Comparison of ENCODE assay signal across 18 cellular contexts in the genomic region with DNA sequence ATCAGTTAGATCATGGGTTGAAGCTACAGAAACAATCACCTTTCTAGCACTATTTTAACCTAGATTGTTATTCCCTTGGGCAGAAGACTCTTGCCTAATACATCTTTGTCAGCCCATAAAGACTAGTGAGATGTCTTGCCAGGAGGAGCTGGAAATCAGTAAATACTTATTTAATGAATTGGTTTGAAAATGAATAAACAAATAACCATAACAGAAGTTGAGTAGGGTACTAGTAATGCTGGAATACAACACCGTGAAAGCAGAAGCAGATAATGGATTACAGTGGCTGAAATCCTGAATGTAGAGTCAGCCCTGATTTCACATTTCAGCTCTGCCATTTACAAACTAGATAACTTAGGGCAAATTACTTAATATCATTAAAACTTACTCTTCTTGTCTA.
"Had no signal": no experiment of that assay in that cellular context is flagged by ENCODE, and none has a peak within 500 bp of the region (broad histone marks: within the 10 kb centered on the region; RNA-seq: fewer than 3 reads in every experiment).

No MANE protein-coding gene starts in this region.

- H3K27ac Mint-ChIP-seq: activated naive CD4-positive, alpha-beta T cell treated with anti-CD3 and anti-CD28 coated beads, Interleukin-2, amount 10 ng/mL, durations not matched to agents 7 days and 5 days; activated T-helper 17 cell treated with anti-CD3 and anti-CD28 coated beads, Interleukin-2, amount 50 U/mL, for 72 hours; memory B cell; natural killer cell had no signal

- H3K4me2 ChIP-seq: hepatocyte had no signal

- DNase-seq: activated naive CD4-positive, alpha-beta T cell treated with anti-CD3 and anti-CD28 coated beads, Interleukin-2, amount 10 ng/mL, durations not matched to agents 7 days and 5 days; activated T-cell treated with anti-CD3 and anti-CD28 coated beads for 4 hours; kidney; left ventricle myocardium inferior; natural killer cell; small intestine; stimulated activated CD4-positive, alpha-beta T cell treated with anti-CD3 and anti-CD28 coated beads, Interleukin-4, amount 100 ng/mL, for 4 hours; stimulated activated CD8-positive, alpha-beta memory T cell treated with anti-CD3 and anti-CD28 coated beads, Interleukin-4, amount 100 ng/mL, for 48 hours; stimulated activated naive CD4-positive, alpha-beta T cell treated with Interleukin-2 at 50 U/mL for 16 hours; T-helper 9 cell; transverse colon had no signal

- H3K27ac ChIP-seq: coronary artery, hepatocyte, left ventricle myocardium inferior, right atrium auricular region, transverse colon, vagina had no signal

- H3K36me3 ChIP-seq: left ventricle myocardium inferior, right atrium auricular region, transverse colon, vagina had no signal

- H3K79me2 ChIP-seq: hepatocyte had no signal

- H3K4me1 ChIP-seq: right atrium auricular region, transverse colon had no signal

- ATAC-seq: activated T-helper 17 cell treated with anti-CD3 and anti-CD28 coated beads, Interleukin-2, amount 50 U/mL, for 72 hours; esophagus mucosa; natural killer cell had no signal

- H3K4me3 ChIP-seq: coronary artery, hepatocyte, left ventricle myocardium inferior, right atrium auricular region, transverse colon, vagina had no signal

- H2AFZ ChIP-seq: hepatocyte had no signal

- H3K4me3 Mint-ChIP-seq: activated naive CD4-positive, alpha-beta T cell treated with anti-CD3 and anti-CD28 coated beads, Interleukin-2, amount 10 ng/mL, durations not matched to agents 7 days and 5 days; activated T-helper 17 cell treated with anti-CD3 and anti-CD28 coated beads, Interleukin-2, amount 50 U/mL, for 72 hours; memory B cell; natural killer cell had no signal

- H3K4me1 Mint-ChIP-seq: activated naive CD4-positive, alpha-beta T cell treated with anti-CD3 and anti-CD28 coated beads, Interleukin-2, amount 10 ng/mL, durations not matched to agents 7 days and 5 days; activated T-helper 17 cell treated with anti-CD3 and anti-CD28 coated beads, Interleukin-2, amount 50 U/mL, for 72 hours; memory B cell; natural killer cell had no signal

- H3K9me3 ChIP-seq: left ventricle myocardium inferior, right atrium auricular region, transverse colon, vagina had no signal

- H3K27me3 ChIP-seq: hepatocyte, right atrium auricular region, transverse colon, vagina had no signal

- H3K36me3 Mint-ChIP-seq: activated naive CD4-positive, alpha-beta T cell treated with anti-CD3 and anti-CD28 coated beads, Interleukin-2, amount 10 ng/mL, durations not matched to agents 7 days and 5 days; memory B cell; natural killer cell had no signal

- H3K27me3 Mint-ChIP-seq: activated naive CD4-positive, alpha-beta T cell treated with anti-CD3 and anti-CD28 coated beads, Interleukin-2, amount 10 ng/mL, durations not matched to agents 7 days and 5 days; activated T-helper 17 cell treated with anti-CD3 and anti-CD28 coated beads, Interleukin-2, amount 50 U/mL, for 72 hours had no signal
